ENCODE assay signal across 2 cellular contexts in the genomic region with DNA sequence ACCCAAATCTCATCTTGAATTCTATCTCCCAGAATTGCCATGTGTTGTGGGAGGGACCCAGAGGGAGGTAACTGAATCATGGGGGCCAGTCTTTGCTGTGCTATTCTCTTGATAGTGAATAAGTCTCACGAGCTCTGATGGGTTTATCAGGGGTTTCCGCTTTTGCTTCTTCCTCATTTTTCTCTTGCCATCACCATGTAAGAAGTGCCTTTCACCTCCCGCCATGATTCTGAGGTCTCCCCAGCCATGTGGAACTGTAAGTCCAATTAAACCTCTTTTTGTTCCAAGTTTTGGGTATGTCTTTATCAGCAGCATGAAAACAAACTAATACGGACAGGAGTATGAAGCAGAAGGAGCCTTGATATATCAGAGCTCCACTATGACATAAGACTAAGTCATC.
A peak's percentile ranks its signal among the peaks of the same experiment; 100 is the strongest.
TF ChIP-seq lines count a peak whose summit lies in the region.

No MANE protein-coding gene starts in this region.

TF ChIP-seq in GM12878, 131 proteins besides CTCF, POLR2A, EP300 and RAD21:
- TF ChIP-seq, protein P1, sequence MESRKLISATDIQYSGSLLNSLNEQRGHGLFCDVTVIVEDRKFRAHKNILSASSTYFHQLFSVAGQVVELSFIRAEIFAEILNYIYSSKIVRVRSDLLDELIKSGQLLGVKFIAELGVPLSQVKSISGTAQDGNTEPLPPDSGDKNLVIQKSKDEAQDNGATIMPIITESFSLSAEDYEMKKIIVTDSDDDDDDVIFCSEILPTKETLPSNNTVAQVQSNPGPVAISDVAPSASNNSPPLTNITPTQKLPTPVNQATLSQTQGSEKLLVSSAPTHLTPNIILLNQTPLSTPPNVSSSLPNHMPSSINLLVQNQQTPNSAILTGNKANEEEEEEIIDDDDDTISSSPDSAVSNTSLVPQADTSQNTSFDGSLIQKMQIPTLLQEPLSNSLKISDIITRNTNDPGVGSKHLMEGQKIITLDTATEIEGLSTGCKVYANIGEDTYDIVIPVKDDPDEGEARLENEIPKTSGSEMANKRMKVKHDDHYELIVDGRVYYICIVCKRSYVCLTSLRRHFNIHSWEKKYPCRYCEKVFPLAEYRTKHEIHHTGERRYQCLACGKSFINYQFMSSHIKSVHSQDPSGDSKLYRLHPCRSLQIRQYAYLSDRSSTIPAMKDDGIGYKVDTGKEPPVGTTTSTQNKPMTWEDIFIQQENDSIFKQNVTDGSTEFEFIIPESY (IDR thresholded peaks at IDR 0.05) = peak; percentile 69; the same call in 1 of the 2 replicates
- 0 out of 2 replicates have a peak, but pooled peaks have one; percentile 1 for TF ChIP-seq NFIC (IDR thresholded peaks at IDR 0.05; ENCODE audit: low read depth, low read length)

TF ChIP-seq in K562, 482 proteins besides CTCF, POLR2A, EP300 and RAD21:
- TF ChIP-seq, protein P1 (CRISPR knock-in tag; IDR thresholded peaks at IDR 0.05) = peak; percentile 93
